10 cellular contexts compared by ENCODE assay signal in the genomic region with DNA sequence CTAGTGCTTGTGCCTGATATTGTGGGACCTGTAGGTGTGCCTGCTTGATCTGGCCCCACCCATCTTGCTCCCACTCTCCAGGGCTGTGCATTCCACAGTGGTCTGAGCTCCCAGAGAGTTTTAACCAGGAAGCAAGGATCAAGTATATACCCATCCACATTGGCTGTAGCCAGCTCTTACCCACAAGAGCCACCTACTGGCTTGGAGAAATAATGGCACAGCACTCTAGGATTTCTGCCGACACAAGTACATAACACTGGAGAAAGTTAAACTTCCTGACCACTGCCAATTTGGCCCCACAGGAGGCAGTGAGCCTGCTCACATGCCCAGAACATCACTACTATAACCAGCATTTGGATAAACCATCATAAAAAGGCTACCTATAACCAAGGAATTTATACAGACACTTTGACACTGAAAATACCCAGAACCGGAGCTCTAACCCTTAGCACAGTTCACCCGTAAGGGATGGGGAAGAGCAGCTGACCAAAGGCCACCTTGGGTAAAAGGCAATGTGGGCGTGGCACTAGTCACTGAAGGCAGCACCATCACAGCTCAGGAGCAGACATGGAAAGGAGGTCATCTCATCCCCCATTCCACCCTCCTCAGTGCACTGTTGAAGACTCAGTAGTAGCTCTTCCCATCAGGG.
DNase-seq lines count a peak whose midpoint lies in the region; ATAC-seq and TF ChIP-seq lines count a peak whose summit lies in the region.
"Had no signal": no experiment of that assay in that cellular context is flagged by ENCODE, and none has a peak within 500 bp of the region (broad histone marks: within the 10 kb centered on the region; RNA-seq: fewer than 3 reads in every experiment).

No MANE protein-coding gene starts in this region.

- peak; percentile 15 to 62 for DNase-seq in cardiac muscle cell (ENCODE audit: low read depth in 1 of 2, low spot score in 1 of 2)
- no peak for DNase-seq in right atrium auricular region (ENCODE audit: low spot score)
- no peak for DNase-seq in Panc1 (ENCODE audit: low read depth, low spot score)
- DNase-seq in fibroblast of villous mesenchyme (ENCODE audit: low read depth) = peak; percentile 12
- no peak for DNase-seq in upper lobe of right lung
- no peak for DNase-seq in glomerular visceral epithelial cell (ENCODE audit: extremely low spot score)
- DNase-seq in activated T-cell treated with anti-CD3 and anti-CD28 coated beads for 4 hours = no peak
- DNase-seq: stimulated activated naive CD4-positive, alpha-beta T cell treated with Interleukin-2 at 50 U/mL for 16 hours had no signal

- no peak for ATAC-seq in Panc1
- peak; percentile 40 for ATAC-seq in upper lobe of right lung
- no peak for ATAC-seq in GM21526 (IDR thresholded peaks at IDR 0.05; ENCODE audit: low FRiP score, unreplicated experiment)

- H3K4me3 ChIP-seq in cardiac muscle cell = no peak overlapping the region
- H3K4me3 ChIP-seq in right atrium auricular region = no peak overlapping the region
- H3K4me3 ChIP-seq in Panc1 (ENCODE audit: low read depth in 2 of 2, low read length in 2 of 2) = no peak overlapping the region
- no peak overlapping the region for H3K4me3 ChIP-seq in fibroblast of villous mesenchyme (ENCODE audit: low read depth, low read length)
- H3K4me3 ChIP-seq in upper lobe of right lung = no peak overlapping the region
- H3K4me3 ChIP-seq: coronary artery had no signal

- intact Hi-C loops in Panc1 (cut with micrococcal nuclease; ENCODE audit: unreplicated experiment) (no loop called here), upper lobe of right lung (cut with DNase I) (no loop called here)

- in situ Hi-C loops in Panc1 (cut with HindIII; ENCODE audit: low pct_unique_long_range_greater_than_20kb, low sequenced_read_pairs) = no loop called here

- H3K4me1 ChIP-seq in cardiac muscle cell (ENCODE audit: low read depth) (no peaks in the 10 kb centered on the region), right atrium auricular region (no peaks in the 10 kb centered on the region), Panc1 (ENCODE audit: control insufficient read depth, insufficient read depth, low read length) (no peaks in the 10 kb centered on the region), upper lobe of right lung (no peaks in the 10 kb centered on the region)

- BruUV-seq in Panc1 (replicated peaks; lab: Mats Ljungman, UMichigan) = no TSS peak

- no peaks in the 10 kb centered on the region for H3K36me3 ChIP-seq in cardiac muscle cell
- H3K36me3 ChIP-seq in right atrium auricular region = no peaks in the 10 kb centered on the region
- no peaks in the 10 kb centered on the region for H3K36me3 ChIP-seq in Panc1 (ENCODE audit: control insufficient read depth, insufficient read depth, low read length)
- H3K36me3 ChIP-seq in upper lobe of right lung = no peaks in the 10 kb centered on the region

- H3K27me3 ChIP-seq in cardiac muscle cell (no peaks in the 10 kb centered on the region), right atrium auricular region (no peaks in the 10 kb centered on the region), Panc1 (ENCODE audit: control insufficient read depth, insufficient read depth, low read length) (no peaks in the 10 kb centered on the region), upper lobe of right lung (no peaks in the 10 kb centered on the region)

- CTCF ChIA-PET in Panc1 (lab: Charles Lee) = no interaction called here

- POLR2A ChIA-PET in Panc1 (lab: Charles Lee) = no interaction called here

- H3K9me3 ChIP-seq in cardiac muscle cell (ENCODE audit: low read depth) = no peaks in the 10 kb centered on the region
- H3K9me3 ChIP-seq in right atrium auricular region = peaks cover 0 to 5% of the 10 kb centered on the region in 2 donors
- H3K9me3 ChIP-seq in Panc1 (ENCODE audit: control insufficient read depth, insufficient read depth, low read depth, low read length) = no peaks in the 10 kb centered on the region
- no peaks in the 10 kb centered on the region for H3K9me3 ChIP-seq in upper lobe of right lung

- H3K27ac ChIP-seq in cardiac muscle cell (no peak overlapping the region), right atrium auricular region (no peak overlapping the region), Panc1 (ENCODE audit: low read length) (no peak overlapping the region), upper lobe of right lung (no peak overlapping the region)
- H3K27ac ChIP-seq: coronary artery had no signal

- TF ChIP-seq CTCF in cardiac muscle cell (IDR thresholded peaks at IDR 0.05; ENCODE audit: low read depth, low read length) (peak; percentile 54), right atrium auricular region (IDR thresholded peaks at IDR 0.05) (no peak), Panc1 (IDR thresholded peaks at IDR 0.05) (peak; percentile 21; the same call in 1 of the 2 replicates), fibroblast of villous mesenchyme (IDR thresholded peaks at IDR 0.05; ENCODE audit: insufficient read depth, low read depth, low read length) (peak; percentile 42), upper lobe of right lung (IDR thresholded peaks at IDR 0.05) (peak; percentile 23)

Comparison
In these comparisons a context has a peak if more than half of its experiments do, and no peak if none do; other contexts are left out.
1. DNase-seq: peak in cardiac muscle cell (2 of 2) and fibroblast of villous mesenchyme (single experiment); none in right atrium auricular region (single experiment), Panc1 (single experiment), upper lobe of right lung (single experiment), glomerular visceral epithelial cell (single experiment) and activated T-cell treated with anti-CD3 and anti-CD28 coated beads for 4 hours (single experiment).
2. CTCF ChIP-seq: peak in cardiac muscle cell (single experiment), Panc1 (single experiment), fibroblast of villous mesenchyme (single experiment) and upper lobe of right lung (single experiment); none in right atrium auricular region (0 of 2).